In the genomic region with DNA sequence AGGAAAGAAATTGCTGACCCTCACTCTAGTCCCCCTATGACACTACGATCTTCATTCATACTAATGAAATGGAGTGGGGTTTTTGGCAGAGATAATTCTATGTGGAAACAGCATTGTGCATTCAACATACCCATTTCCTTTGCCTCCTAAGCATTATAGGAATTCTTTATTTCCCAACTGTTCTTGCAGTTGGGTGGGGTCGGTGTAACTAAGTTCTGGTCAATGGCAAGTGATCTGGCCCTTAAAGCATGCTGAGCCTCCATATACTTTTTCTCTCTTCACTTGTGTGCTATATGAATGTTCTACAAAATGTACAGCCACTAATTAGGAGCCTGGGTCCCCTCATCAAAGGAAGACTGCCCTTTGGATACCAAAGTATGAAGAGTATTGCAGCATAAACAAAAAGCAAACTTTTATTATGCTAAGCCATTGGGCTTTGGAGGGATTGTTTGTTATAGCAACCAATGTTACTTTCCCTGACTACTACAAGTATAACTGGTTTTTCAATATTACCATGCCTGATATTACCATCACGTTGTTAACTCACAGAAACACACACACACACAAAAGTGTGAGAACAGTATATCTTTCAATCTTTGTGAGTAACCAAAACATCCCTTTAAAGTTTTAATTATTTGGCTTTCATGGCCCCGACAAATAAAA, we compare ENCODE assay signal across 19 cellular contexts. TPM values are rescaled to one million over a fixed set of nuclear protein-coding genes. Genes with fewer than 3 reads are reported as not detected.
A peak's percentile ranks its signal among the peaks of the same experiment; 100 is the strongest.
DNase-seq lines count a peak whose midpoint lies in the region; ATAC-seq, FAIRE-seq and TF ChIP-seq lines count a peak whose summit lies in the region.
"Had no signal": no experiment of that assay in that cellular context is flagged by ENCODE, and none has a peak within 500 bp of the region (broad histone marks: within the 10 kb centered on the region; RNA-seq: fewer than 3 reads in every experiment).

No MANE protein-coding gene starts in this region.

- 35% methylated on average over 4 of the region's 4 CpGs for WGBS in HepG2 (ENCODE audit: low lambda C conversion rate)
- WGBS in right lobe of liver (ENCODE audit: insufficient coverage, low coverage, low lambda C conversion rate, missing lambda C conversion rate) = 81% methylated on average over 4 of the region's 4 CpGs
- WGBS in mesenchymal stem cell = 75% methylated on average over 1 of the region's 4 CpGs

- H3K18ac ChIP-seq in mesenchymal stem cell (ENCODE audit: low read depth in 1 of 2, low read length in 2 of 2) = no peak overlapping the region

- DNase-seq in HepG2 (ENCODE audit: low spot score) = no peak
- no peak for DNase-seq in right lobe of liver
- no peak for DNase-seq in mesenchymal stem cell
- no peak for DNase-seq in left lobe of liver (ENCODE audit: low spot score)
- DNase-seq in NCI-H2081 treated with DMSO at 0.1 percent for 48 hours (lab: John Stamatoyannopoulos, UW) = no peak
- DNase-seq: 8988T; BE2C; C1 segment of cervical spinal cord; CD8-positive, alpha-beta memory T cell; COR-L47; DMS 273 treated with DMSO at 0.1 percent for 48 hours; DMS53; GDM1; H9 had no signal

- H3K79me2 ChIP-seq in HepG2 (ENCODE audit: insufficient read depth, low read length) = no peaks in the 10 kb centered on the region

- H2AK5ac ChIP-seq in mesenchymal stem cell (ENCODE audit: low read length, severe bottlenecking) = no peak overlapping the region

- BruUV-seq in HepG2 (replicated peaks; lab: Mats Ljungman, UMichigan) = no TSS peak

- in situ Hi-C loops in HepG2 (cut with HindIII; ENCODE audit: extremely low pct_ligation_motif_present, low pct_unique_long_range_greater_than_20kb) = no loop called here

- H3K9me3 ChIP-seq in HepG2 (ENCODE audit: low read length) (no peaks in the 10 kb centered on the region), right lobe of liver (peaks cover 0 to 4% (median 0%) of the 10 kb centered on the region in 4 donors), mesenchymal stem cell (ENCODE audit: control insufficient read depth, low read length) (no peaks in the 10 kb centered on the region)
- H3K9me3 ChIP-seq: BE2C had no signal

- H3K4me1 ChIP-seq in HepG2 (ENCODE audit: insufficient read depth, low read length) (peaks cover 14% of the 10 kb centered on the region), right lobe of liver (peaks cover 0 to 13% (median 6%) of the 10 kb centered on the region in 4 donors), mesenchymal stem cell (ENCODE audit: control insufficient read depth, insufficient read depth, low read depth, low read length) (no peaks in the 10 kb centered on the region)
- H3K4me1 ChIP-seq: BE2C had no signal

- no peak overlapping the region for H3K23ac ChIP-seq in mesenchymal stem cell (ENCODE audit: low read length in 2 of 2)

- no peaks in the 10 kb centered on the region for H4K20me1 ChIP-seq in HepG2 (ENCODE audit: insufficient read depth, low read length)

- H4K91ac ChIP-seq in mesenchymal stem cell (ENCODE audit: low read length) = no peak overlapping the region

- peaks cover 0 to 8% of the 10 kb centered on the region in 2 experiments; a peak in 1 of 5 replicates for H3K27me3 ChIP-seq in HepG2 (ENCODE audit: control insufficient read depth in 1 of 2, insufficient read depth in 2 of 2, low read length in 2 of 2)
- H3K27me3 ChIP-seq in right lobe of liver = no peaks in the 10 kb centered on the region
- peaks cover 7 to 22% of the 10 kb centered on the region in 2 experiments for H3K27me3 ChIP-seq in mesenchymal stem cell (ENCODE audit: control insufficient read depth in 1 of 2, insufficient read depth in 1 of 2, low read length in 2 of 2)

- H2BK12ac ChIP-seq in mesenchymal stem cell (ENCODE audit: low read length in 2 of 2) = no peak overlapping the region

- H3K4me2 ChIP-seq in HepG2 (ENCODE audit: low read depth, low read length) (no peak overlapping the region), mesenchymal stem cell (ENCODE audit: low read length, poor library complexity, severe bottlenecking) (no peak overlapping the region)

- H3K27ac ChIP-seq in HepG2 (ENCODE audit: extremely low read length, insufficient read depth, low read length) (no peak overlapping the region), right lobe of liver (no peak overlapping the region), mesenchymal stem cell (ENCODE audit: low read length, poor library complexity, severe bottlenecking) (no peak overlapping the region)

- H3K36me3 ChIP-seq in HepG2 (replicated peaks in 1 of 2; ENCODE audit: control insufficient read depth in 1 of 2, insufficient read depth in 2 of 2, low read length in 2 of 2) (no peaks in the 10 kb centered on the region), right lobe of liver (no peaks in the 10 kb centered on the region), mesenchymal stem cell (ENCODE audit: control insufficient read depth in 1 of 2, insufficient read depth in 2 of 2, low read depth in 1 of 2, low read length in 2 of 2) (no peaks in the 10 kb centered on the region)
- H3K36me3 ChIP-seq: BE2C had no signal

- H2BK120ac ChIP-seq in mesenchymal stem cell (ENCODE audit: low read depth, low read length) = no peak overlapping the region

- H3K9ac ChIP-seq in HepG2 (ENCODE audit: insufficient read depth, low read depth, low read length) = no peak overlapping the region
- H3K9ac ChIP-seq in mesenchymal stem cell (ENCODE audit: low read length) = peak overlapping the region; percentile 68

- ATAC-seq in HepG2 (no peak), right lobe of liver (no peak), esophagus mucosa (peak; percentile 61), GM18505 (IDR thresholded peaks at IDR 0.05; ENCODE audit: unreplicated experiment) (no peak), left lobe of liver (no peak)

- TF ChIP-seq CTCF in HepG2 (CRISPR knock-in tag; IDR thresholded peaks at IDR 0.05) (no peak), right lobe of liver (IDR thresholded peaks at IDR 0.05) (no peak)

- TF ChIP-seq POLR2A in HepG2 (IDR thresholded peaks at IDR 0.05; ENCODE audit: insufficient read depth in 1 of 2, low read depth in 2 of 2, low read length in 2 of 2) (no peak), right lobe of liver (IDR thresholded peaks at IDR 0.05) (no peak), GM18505 (IDR thresholded peaks at IDR 0.05; ENCODE audit: borderline replicate concordance, extremely low read depth, insufficient read depth, insufficient read length) (no peak)

- no peak overlapping the region for H3K14ac ChIP-seq in mesenchymal stem cell (ENCODE audit: low read length in 2 of 2)

- H3K79me1 ChIP-seq in mesenchymal stem cell (replicated peaks; ENCODE audit: low read length, poor library complexity, severe bottlenecking) = no peaks in the 10 kb centered on the region

- TF ChIP-seq EP300 in HepG2 (IDR thresholded peaks at IDR 0.05; ENCODE audit: low read depth in 2 of 2, low read length in 2 of 2) (no peak), HepG2 (CRISPR knock-in tag; IDR thresholded peaks at IDR 0.05; ENCODE audit: borderline replicate concordance) (no peak)

- CTCF ChIA-PET in HepG2 (lab: Yijun Ruan, JAX; ENCODE audit: low intra/inter-chr PET ratio, low total read pairs) = no interaction called here

- intact Hi-C loops in HepG2 (cut with micrococcal nuclease; ENCODE audit: unreplicated experiment) (no loop called here), right lobe of liver (cut with DNase I) (no loop called here)

- H2BK5ac ChIP-seq in mesenchymal stem cell (ENCODE audit: low read depth, low read length, poor library complexity, severe bottlenecking) = no peak overlapping the region

- no peak overlapping the region for H2AFZ ChIP-seq in HepG2 (ENCODE audit: low read length)
- no peak overlapping the region for H2AFZ ChIP-seq in mesenchymal stem cell (ENCODE audit: low read depth, low read length)

- POLR2A ChIA-PET in HepG2 (lab: Yijun Ruan, JAX) = no interaction called here

- FAIRE-seq in HepG2 (lab: Jason Lieb, UNC) = no peak
- FAIRE-seq: GM12892, H1, HTR-8/SVneo had no signal

- TF ChIP-seq RAD21 in HepG2 (CRISPR knock-in tag; IDR thresholded peaks at IDR 0.05) = no peak

- no peak overlapping the region for H3K4ac ChIP-seq in mesenchymal stem cell (ENCODE audit: low read depth in 1 of 2, low read length in 2 of 2)

- H3K4me3 ChIP-seq in HepG2 (replicated peaks in 1 of 3; ENCODE audit: insufficient read depth in 1 of 3, low read depth in 2 of 3, low read length in 3 of 3) (no peak overlapping the region), right lobe of liver (no peak overlapping the region), mesenchymal stem cell (ENCODE audit: insufficient read depth in 1 of 2, low read depth in 1 of 2, low read length in 2 of 2) (no peak overlapping the region)

- no peak overlapping the region for H2BK15ac ChIP-seq in mesenchymal stem cell (ENCODE audit: low read depth, poor library complexity, severe bottlenecking)

- no peak overlapping the region for H4K8ac ChIP-seq in mesenchymal stem cell (ENCODE audit: low read length)

TF ChIP-seq in HepG2, 621 proteins besides CTCF, POLR2A, EP300 and RAD21 (continues in another document):
- TF ChIP-seq ZNF12 (CRISPR knock-in tag; IDR thresholded peaks at IDR 0.05) (peak; percentile 94), ZFY (CRISPR knock-in tag; IDR thresholded peaks at IDR 0.05) (no peak)

RNA-seq across cellular contexts. Expression of a gene that starts 9.0 kb away (rescaled TPM):
- total RNA-seq in HepG2 (2016; rRNA removed; fragmentation: Illumina TruSeq; extraction: Trizol) (0.90 and 1.4 TPM in 2 replicates), right lobe of liver (1 to 10 TPM; 2.1 to 5.5 (median 3.2) TPM), esophagus mucosa (1.7 TPM), left lobe of liver (3.1 TPM)
- total RNA-seq in HepG2 (2016; cell fraction: cytosol; rRNA removed; fragmentation: Illumina TruSeq; extraction: Trizol; ENCODE audit: low read depth) = 0.51 and 0.53 TPM in 2 replicates
- total RNA-seq in HepG2 (2016; cell fraction: insoluble cytoplasmic fraction; rRNA removed; fragmentation: Illumina TruSeq; extraction: Trizol) = 1.0 and 1.1 TPM in 2 replicates
- 0.83 and 0.99 TPM in 2 replicates for total RNA-seq in HepG2 (2016; cell fraction: membrane; rRNA removed; fragmentation: Illumina TruSeq; extraction: Trizol)
- 1.4 and 1.6 TPM in 2 replicates for total RNA-seq in HepG2 (2016; cell fraction: nucleus; rRNA removed; fragmentation: Illumina TruSeq; extraction: Trizol)
- 0.38 and 0.40 TPM in 2 replicates for polyA plus RNA-seq in HepG2 (2011; rRNA removed)
- 0.31 and 0.55 TPM in 2 replicates for polyA plus RNA-seq in HepG2 (2011; cell fraction: cytosol; rRNA removed)
- 0.29 TPM in 2 replicates for polyA plus RNA-seq in HepG2 (2011; cell fraction: nucleus; rRNA removed)
- polyA plus RNA-seq in HepG2 (2012) = 0.11 and 0.15 TPM in 2 replicates
- 0.28 and 0.41 TPM in 2 replicates for polyA plus RNA-seq in HepG2 (2016; cell fraction: cytosol; fragmentation: Illumina TruSeq; extraction: Trizol; ENCODE audit: low read depth)
- polyA plus RNA-seq in HepG2 (2016; cell fraction: insoluble cytoplasmic fraction; fragmentation: Illumina TruSeq; extraction: Trizol; ENCODE audit: low read depth) = 1.8 and 1.9 TPM in 2 replicates
- polyA plus RNA-seq in HepG2 (2016; cell fraction: membrane; fragmentation: Illumina TruSeq; extraction: Trizol; ENCODE audit: low read depth) = 0.80 and 0.96 TPM in 2 replicates
- polyA plus RNA-seq in HepG2 (2016; cell fraction: nucleus; fragmentation: Illumina TruSeq; extraction: Trizol; ENCODE audit: insufficient read depth, low read depth) = 2.5 and 3.5 TPM in 2 replicates
- 0.07 and 0.48 TPM in 2 replicates for polyA minus RNA-seq in HepG2 (2011; rRNA and poly(A)+ RNA removed; ENCODE audit: low replicate concordance)
- polyA minus RNA-seq in HepG2 (2011; cell fraction: cytosol; rRNA and poly(A)+ RNA removed) = 0.53 TPM in 1 of 2 replicates, not detected in the other
- polyA minus RNA-seq in HepG2 (2011; cell fraction: nucleus; rRNA and poly(A)+ RNA removed) = 0.25 and 0.52 TPM in 2 replicates
- polyA plus RNA-seq in mesenchymal stem cell (2013, experiment 1 of 2) = not detected
- polyA plus RNA-seq in mesenchymal stem cell (2013, experiment 2 of 2) = 0.03 TPM
